8 cellular contexts compared by ENCODE assay signal in genomic region chr16:30741461-30741914, GRCh38.
DNase-seq lines count a peak whose midpoint lies in the region; ATAC-seq and TF ChIP-seq lines count a peak whose summit lies in the region.

No MANE protein-coding gene starts in this region.

- no peaks in the 10 kb centered on the region for H3K27me3 ChIP-seq in duodenal mucosa (ENCODE audit: control insufficient read depth in 1 of 2, insufficient read depth in 2 of 2, low read length in 2 of 2)
- no peaks in the 10 kb centered on the region for H3K27me3 ChIP-seq in muscle layer of duodenum (ENCODE audit: low read depth, low read length)

- peak overlapping the region in 1 of 2 donors; percentile 1 for H3K9ac ChIP-seq in duodenal mucosa (ENCODE audit: low read depth in 1 of 2, low read length in 2 of 2)

- POLR2A ChIA-PET in HEK293T (lab: Yijun Ruan, JAX): no interaction called here

- H3K27ac ChIP-seq in duodenal mucosa (ENCODE audit: low read depth, low read length) (peak overlapping the region; percentile 27), muscle layer of duodenum (ENCODE audit: low read length) (peak overlapping the region; percentile 85)

- CTCF ChIA-PET in HEK293T (lab: Yijun Ruan, JAX): no interaction called here

- DNase-seq in Ammon's horn (ENCODE audit: low spot score) (peak; percentile 43), LNCaP clone FGC (ENCODE audit: low read depth) (peak; percentile 53), foreskin melanocyte (no peak), HEK293T (ENCODE audit: extremely low spot score) (no peak)

- H3K9me3 ChIP-seq in duodenal mucosa (ENCODE audit: control insufficient read depth in 1 of 2, low read length in 2 of 2) (no peaks in the 10 kb centered on the region), muscle layer of duodenum (ENCODE audit: control insufficient read depth in 1 of 2, low read length in 2 of 2) (no peaks in the 10 kb centered on the region)

- H3K36me3 ChIP-seq in duodenal mucosa (ENCODE audit: control insufficient read depth in 1 of 2, insufficient read depth in 2 of 2, low read length in 2 of 2) (peaks cover 24 to 58% of the 10 kb centered on the region in 2 donors), muscle layer of duodenum (ENCODE audit: control insufficient read depth in 1 of 2, insufficient read depth in 2 of 2, low read length in 2 of 2) (peaks cover 30 to 32% of the 10 kb centered on the region in 2 donors)

- no peak for ATAC-seq in HG03045 (IDR thresholded peaks at IDR 0.05; ENCODE audit: unreplicated experiment)
- no peak for ATAC-seq in GM18520 (IDR thresholded peaks at IDR 0.05; ENCODE audit: unreplicated experiment)

- TF ChIP-seq CTCF in LNCaP clone FGC (IDR thresholded peaks at IDR 0.05; ENCODE audit: control insufficient read depth, extremely low read depth, insufficient read depth): no peak

- H3K4me1 ChIP-seq in duodenal mucosa (ENCODE audit: control insufficient read depth in 1 of 2, insufficient read depth in 2 of 2, low read length in 2 of 2) (peaks cover 30 to 36% of the 10 kb centered on the region in 2 donors), muscle layer of duodenum (ENCODE audit: control insufficient read depth in 1 of 2, insufficient read depth in 2 of 2, low read length in 2 of 2) (peaks cover 10 to 21% of the 10 kb centered on the region in 2 donors)

- H3K4me3 ChIP-seq in LNCaP clone FGC (ENCODE audit: low read depth, low read length) (peak overlapping the region; percentile 51), duodenal mucosa (ENCODE audit: low read depth in 1 of 2, low read length in 2 of 2) (no peak overlapping the region), muscle layer of duodenum (ENCODE audit: low read depth in 1 of 2, low read length in 2 of 2) (no peak overlapping the region)

TF ChIP-seq in HEK293T, 16 proteins besides CTCF, POLR2A, EP300 and RAD21:
- TF ChIP-seq FOXM1 (IDR thresholded peaks at IDR 0.05; ENCODE audit: borderline replicate concordance) (no peak), LEF1 (IDR thresholded peaks at IDR 0.05; ENCODE audit: borderline replicate concordance) (no peak), ARNT (IDR thresholded peaks at IDR 0.05) (no peak), CTBP1 (IDR thresholded peaks at IDR 0.05; ENCODE audit: borderline replicate concordance) (no peak), FOXA1 (IDR thresholded peaks at IDR 0.05) (no peak), SUZ12 (IDR thresholded peaks at IDR 0.05) (no peak), TARDBP (IDR thresholded peaks at IDR 0.05) (no peak), BHLHE40 (IDR thresholded peaks at IDR 0.05; ENCODE audit: borderline replicate concordance) (no peak), HDGF (IDR thresholded peaks at IDR 0.05; ENCODE audit: borderline replicate concordance) (no peak), FOXK2 (IDR thresholded peaks at IDR 0.05) (no peak), L3MBTL2 (conservative IDR thresholded peaks at IDR 0.05) (no peak), ZNF384 (IDR thresholded peaks at IDR 0.05) (no peak), ELF4 (IDR thresholded peaks at IDR 0.05) (no peak), SP1 (IDR thresholded peaks at IDR 0.05) (no peak), NFRKB (IDR thresholded peaks at IDR 0.05) (no peak), PKNOX1 (IDR thresholded peaks at IDR 0.05) (no peak)

Comparison
In these comparisons a context has a peak if more than half of its experiments do, and no peak if none do; other contexts are left out.
1. DNase-seq: peak in Ammon's horn (single experiment) and LNCaP clone FGC (single experiment); none in foreskin melanocyte (single experiment) and HEK293T (single experiment).